Comparison of ENCODE assay signal across 16 cellular contexts in genomic region chr1:221230605-221231004, GRCh38.
DNase-seq lines count a peak whose midpoint lies in the region; ATAC-seq and TF ChIP-seq lines count a peak whose summit lies in the region.
"Had no signal": no experiment of that assay in that cellular context is flagged by ENCODE, and none has a peak within 500 bp of the region (broad histone marks: within the 10 kb centered on the region; RNA-seq: fewer than 3 reads in every experiment).

No MANE protein-coding gene starts in this region.

- no peaks in the 10 kb centered on the region for H3K36me3 ChIP-seq in mesendoderm (ENCODE audit: control insufficient read depth, insufficient read depth, low read length)
- H3K36me3 ChIP-seq: suprapubic skin had no signal

- H4K8ac ChIP-seq in mesendoderm (ENCODE audit: low read depth, low read length) = no peak overlapping the region

- no peak overlapping the region for H3K9ac ChIP-seq in mesendoderm (ENCODE audit: low read length)
- H3K9ac ChIP-seq: KMS-11 had no signal

- no peak overlapping the region for H2BK5ac ChIP-seq in mesendoderm (ENCODE audit: low read length)

- DNase-seq in Caki2 (ENCODE audit: low read depth) = peak; percentile 10
- peak; percentile 27 for DNase-seq in NCI-H2029 (lab: John Stamatoyannopoulos, UW)
- DNase-seq in fibroblast of gingiva (ENCODE audit: low read depth) = peak; percentile 87
- DNase-seq in mesendoderm = no peak
- DNase-seq in dorsolateral prefrontal cortex = no peak
- no peak for DNase-seq in inferior parietal cortex (ENCODE audit: extremely low spot score)
- DNase-seq in foreskin melanocyte = no peak
- DNase-seq: activated CD4-positive, alpha-beta T cell treated with anti-CD3 and anti-CD28 coated beads, Interleukin-2, amount 50 U/mL, for 48 hours; CD4-positive, CD25-positive, alpha-beta regulatory T cell; natural killer cell; NCI-H2107 had no signal

- H3K4ac ChIP-seq in mesendoderm (ENCODE audit: low read depth, low read length) = no peak overlapping the region

- ATAC-seq in HG02973 (IDR thresholded peaks at IDR 0.05; ENCODE audit: unreplicated experiment) = no peak
- ATAC-seq: natural killer cell had no signal

- no peak overlapping the region for H2AK5ac ChIP-seq in mesendoderm (ENCODE audit: low read length)

- in situ Hi-C loops in Caki2 (cut with HindIII; ENCODE audit: low pct_unique_long_range_greater_than_20kb, low sequenced_read_pairs) = no loop called here

- no peak overlapping the region for H3K18ac ChIP-seq in mesendoderm (ENCODE audit: low read length)

- H3K27me3 ChIP-seq in mesendoderm (ENCODE audit: insufficient read depth, low read length, poor library complexity) (no peaks in the 10 kb centered on the region), dorsolateral prefrontal cortex (peaks cover 0 to 16% (median 0%) of the 10 kb centered on the region in 45 donors)
- H3K27me3 ChIP-seq: suprapubic skin had no signal

- H3K79me2 ChIP-seq in mesendoderm (ENCODE audit: control insufficient read depth, insufficient read depth, low read length) = no peaks in the 10 kb centered on the region

- H2BK15ac ChIP-seq in mesendoderm (replicated peaks; ENCODE audit: low read depth) = no peak overlapping the region

- no peak overlapping the region for H3K56ac ChIP-seq in mesendoderm (ENCODE audit: low read length)

- no peak overlapping the region for H4K5ac ChIP-seq in mesendoderm (ENCODE audit: low read length)

- TF ChIP-seq CTCF in dorsolateral prefrontal cortex (IDR thresholded peaks at IDR 0.05 in 54 of 56, conservative IDR thresholded peaks at IDR 0.05 in 2 of 56; ENCODE audit: low read depth in 1 of 56, partially characterized antibody in 56 of 56) = no peak

- H3K4me2 ChIP-seq in mesendoderm (ENCODE audit: low read length) = no peak overlapping the region
- H3K4me2 ChIP-seq: KMS-11 had no signal

- peaks cover 6% of the 10 kb centered on the region for H3K4me1 ChIP-seq in mesendoderm (ENCODE audit: control insufficient read depth, low read depth, low read length)
- H3K4me1 ChIP-seq: suprapubic skin had no signal

- H3K27ac ChIP-seq in mesendoderm (ENCODE audit: low read depth, low read length) = no peak overlapping the region
- H3K27ac ChIP-seq in dorsolateral prefrontal cortex = no peak overlapping the region
- H3K27ac ChIP-seq: epithelial cell of prostate, KMS-11, skin epidermis, suprapubic skin had no signal

- H3K23ac ChIP-seq in mesendoderm (ENCODE audit: low read length) = no peak overlapping the region

- intact Hi-C loops in dorsolateral prefrontal cortex (cut with DNase I) = no loop called here

- H3K4me3 ChIP-seq in mesendoderm (ENCODE audit: low read length) = no peak overlapping the region
- H3K4me3 ChIP-seq in dorsolateral prefrontal cortex = no peak overlapping the region
- H3K4me3 ChIP-seq: skin epidermis, suprapubic skin had no signal

- no peaks in the 10 kb centered on the region for H3K79me1 ChIP-seq in mesendoderm (ENCODE audit: low read length)

- no CpG with 5 or more reads among the region's 1 CpG for WGBS in mesendoderm (ENCODE audit: extremely low coverage, insufficient coverage, low lambda C conversion rate)

- peak overlapping the region; percentile 61 for H2BK120ac ChIP-seq in mesendoderm (ENCODE audit: low read depth, low read length)

Comparison
In these comparisons a context has a peak if more than half of its experiments do, and no peak if none do; other contexts are left out.
1. DNase-seq: peak in Caki2 (single experiment), NCI-H2029 (single experiment) and fibroblast of gingiva (single experiment); none in mesendoderm (single experiment), dorsolateral prefrontal cortex (0 of 10), inferior parietal cortex (single experiment) and foreskin melanocyte (single experiment).